ENCODE assay signal across 8 cellular contexts in the genomic region with DNA sequence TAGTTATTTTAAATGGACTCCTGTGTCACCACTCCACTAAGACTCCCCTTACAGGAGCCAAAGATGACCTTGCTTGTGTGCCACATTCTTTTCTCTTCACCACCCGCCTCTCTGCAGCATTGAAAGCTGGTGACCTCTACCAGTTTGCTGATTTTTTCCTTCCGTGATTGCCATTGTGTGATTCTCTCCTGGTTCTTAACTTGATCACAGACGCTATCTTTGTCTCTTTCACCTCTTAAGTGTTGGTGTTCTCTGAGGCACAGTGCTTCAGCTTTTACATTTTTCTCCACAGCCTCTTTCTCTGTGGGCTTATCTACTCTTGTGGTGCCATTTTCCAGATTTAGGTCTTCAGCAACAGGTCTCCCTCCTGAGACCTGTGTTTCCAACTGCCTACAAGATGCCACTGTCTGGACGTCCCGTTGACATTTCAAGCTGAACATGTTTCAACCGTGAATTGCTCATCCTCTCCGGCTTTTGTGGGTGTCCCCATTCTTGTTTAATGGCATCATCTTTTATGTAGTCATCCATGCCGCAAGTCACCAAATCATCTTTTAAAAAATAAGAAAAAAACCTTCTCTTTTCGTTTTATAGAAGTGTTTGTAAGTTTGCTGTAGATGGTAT. TPM values are rescaled to one million over a fixed set of nuclear protein-coding genes. Genes with fewer than 3 reads are reported as not detected.
DNase-seq lines count a peak whose midpoint lies in the region; ATAC-seq and TF ChIP-seq lines count a peak whose summit lies in the region.

No MANE protein-coding gene starts in this region.

- H3K27ac ChIP-seq in AG04450 (ENCODE audit: low read depth, low read length) (peak overlapping the region; percentile 74), HUES48 (ENCODE audit: low read depth, low read length) (peak overlapping the region; percentile 67), mucosa of rectum (ENCODE audit: low read depth in 2 of 2, low read length in 2 of 2) (peak overlapping the region; percentile 9 to 39)

- TF ChIP-seq POLR2A in GM18505 (IDR thresholded peaks at IDR 0.05; ENCODE audit: borderline replicate concordance, extremely low read depth, insufficient read depth, insufficient read length): no peak

- H3K36me3 ChIP-seq in HUES48 (ENCODE audit: control insufficient read depth, insufficient read depth, low read length): no peaks in the 10 kb centered on the region
- H3K36me3 ChIP-seq in mucosa of rectum (ENCODE audit: control insufficient read depth in 2 of 2, insufficient read depth in 2 of 2, low read length in 2 of 2): peaks cover 4% of the 10 kb centered on the region in 2 donors

- H3K9ac ChIP-seq in HUES48 (ENCODE audit: low read depth, low read length): no peak overlapping the region
- H3K9ac ChIP-seq in mucosa of rectum (ENCODE audit: low read depth in 1 of 2, low read length in 2 of 2): no peak overlapping the region

- no peak for TF ChIP-seq CTCF in AG04450 (IDR thresholded peaks at IDR 0.05; ENCODE audit: low read depth, low read length)

- peaks cover 52% of the 10 kb centered on the region for H3K4me1 ChIP-seq in HUES48 (ENCODE audit: control insufficient read depth, insufficient read depth, low read length)
- H3K4me1 ChIP-seq in mucosa of rectum (ENCODE audit: control insufficient read depth in 2 of 2, insufficient read depth in 2 of 2, low read length in 2 of 2): peaks cover 31 to 35% of the 10 kb centered on the region in 2 donors

- H3K27me3 ChIP-seq in AG04450 (ENCODE audit: control insufficient read depth, insufficient read depth, low read length): no peaks in the 10 kb centered on the region
- no peaks in the 10 kb centered on the region for H3K27me3 ChIP-seq in HUES48 (ENCODE audit: control insufficient read depth, insufficient read depth, low read length)
- no peaks in the 10 kb centered on the region for H3K27me3 ChIP-seq in mucosa of rectum (ENCODE audit: control insufficient read depth in 2 of 2, insufficient read depth in 2 of 2, low read length in 2 of 2)

- ATAC-seq in GM18505 (IDR thresholded peaks at IDR 0.05; ENCODE audit: unreplicated experiment) (no peak), HG02610 (IDR thresholded peaks at IDR 0.05; ENCODE audit: unreplicated experiment) (no peak)

- H3K4me3 ChIP-seq in AG04450 (ENCODE audit: low read depth, low read length): peak overlapping the region; percentile 23; the same call in 1 of the 2 replicates
- H3K4me3 ChIP-seq in HUES48 (ENCODE audit: low read depth, low read length): no peak overlapping the region
- H3K4me3 ChIP-seq in mucosa of rectum (ENCODE audit: low read length in 2 of 2): no peak overlapping the region

- DNase-seq in AG04450 (ENCODE audit: low read depth, low spot score) (no peak), astrocyte of the hippocampus (ENCODE audit: low read depth, low spot score) (peak; percentile 54), iPS-NIHi11 (ENCODE audit: low spot score) (no peak), NCI-H1694 (lab: John Stamatoyannopoulos, UW) (no peak)

- CTCF ChIA-PET in AG04450 (lab: Charles Lee): interaction anchor here (1.9 kb wide), 1 partner anchor 94 kb away, joined by 10 read pairs; no protein-coding TSS in a partner anchor

- POLR2A ChIA-PET in AG04450 (lab: Yijun Ruan, JAX): interaction anchor here (0.8 kb wide), 2 partner anchors 12 to 27 kb away, joined by 3 to 4 read pairs; no protein-coding TSS in a partner anchor

- H3K9me3 ChIP-seq in AG04450 (ENCODE audit: control insufficient read depth, insufficient read depth, low read length) (peaks cover under 1% of the 10 kb centered on the region; the same call in 1 of the 2 replicates), HUES48 (ENCODE audit: control insufficient read depth, insufficient read depth, low read length) (no peaks in the 10 kb centered on the region), mucosa of rectum (ENCODE audit: control insufficient read depth in 2 of 2, low read length in 2 of 2) (no peaks in the 10 kb centered on the region)

RNA-seq across cellular contexts. Expression of a gene that starts 26.5 kb away (rescaled TPM):
- 141 and 170 TPM in 2 replicates for polyA plus RNA-seq in AG04450 (2011; rRNA removed)
- polyA minus RNA-seq in AG04450 (2011; rRNA and poly(A)+ RNA removed): 235 and 297 TPM in 2 replicates

Comparison
In these comparisons a context has a peak if more than half of its experiments do, and no peak if none do; other contexts are left out.
1. H3K27ac ChIP-seq: peak in every context shown above with its lines; median percentile 74 in AG04450; 67 in HUES48; 24 in mucosa of rectum.